ENCODE assay signal across 1 cellular context in genomic region chr17:81258292-81258691, GRCh38.
TF ChIP-seq lines count a peak whose summit lies in the region.

No MANE protein-coding gene starts in this region.

TF ChIP-seq in K562, 482 proteins besides CTCF, POLR2A, EP300 and RAD21:
- TF ChIP-seq SRSF9 (IDR thresholded peaks at IDR 0.05; ENCODE audit: borderline replicate concordance, low read depth, low read length) (no peak), SNIP1 (IDR thresholded peaks at IDR 0.05; ENCODE audit: low read depth) (no peak), MCM5 (IDR thresholded peaks at IDR 0.05; ENCODE audit: low read depth) (no peak), UBTF (IDR thresholded peaks at IDR 0.05; ENCODE audit: borderline replicate concordance in 1 of 2, low read depth in 2 of 2, low read length in 2 of 2) (no peak), ZNF592 (IDR thresholded peaks at IDR 0.05) (no peak), NCOA4 (IDR thresholded peaks at IDR 0.05; ENCODE audit: partially characterized antibody) (no peak), SMAD4 (CRISPR knock-in tag; conservative IDR thresholded peaks at IDR 0.05) (no peak), NR2F6 (CRISPR knock-in tag; IDR thresholded peaks at IDR 0.05) (no peak), ZNF699 (CRISPR knock-in tag; IDR thresholded peaks at IDR 0.05; ENCODE audit: insufficient replicate concordance) (no peak), ZFP30 (CRISPR knock-in tag; IDR thresholded peaks at IDR 0.05; ENCODE audit: borderline replicate concordance) (no peak), USF2 (CRISPR knock-in tag; IDR thresholded peaks at IDR 0.05) (no peak), CBX8 (IDR thresholded peaks at IDR 0.05; ENCODE audit: borderline replicate concordance, extremely low read depth, low read depth, low read length, poor library complexity, severe bottlenecking) (no peak)
- TF ChIP-seq, protein P1, sequence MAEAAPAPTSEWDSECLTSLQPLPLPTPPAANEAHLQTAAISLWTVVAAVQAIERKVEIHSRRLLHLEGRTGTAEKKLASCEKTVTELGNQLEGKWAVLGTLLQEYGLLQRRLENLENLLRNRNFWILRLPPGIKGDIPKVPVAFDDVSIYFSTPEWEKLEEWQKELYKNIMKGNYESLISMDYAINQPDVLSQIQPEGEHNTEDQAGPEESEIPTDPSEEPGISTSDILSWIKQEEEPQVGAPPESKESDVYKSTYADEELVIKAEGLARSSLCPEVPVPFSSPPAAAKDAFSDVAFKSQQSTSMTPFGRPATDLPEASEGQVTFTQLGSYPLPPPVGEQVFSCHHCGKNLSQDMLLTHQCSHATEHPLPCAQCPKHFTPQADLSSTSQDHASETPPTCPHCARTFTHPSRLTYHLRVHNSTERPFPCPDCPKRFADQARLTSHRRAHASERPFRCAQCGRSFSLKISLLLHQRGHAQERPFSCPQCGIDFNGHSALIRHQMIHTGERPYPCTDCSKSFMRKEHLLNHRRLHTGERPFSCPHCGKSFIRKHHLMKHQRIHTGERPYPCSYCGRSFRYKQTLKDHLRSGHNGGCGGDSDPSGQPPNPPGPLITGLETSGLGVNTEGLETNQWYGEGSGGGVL (CRISPR knock-in tag; IDR thresholded peaks at IDR 0.05): no peak
- TF ChIP-seq, protein P2, sequence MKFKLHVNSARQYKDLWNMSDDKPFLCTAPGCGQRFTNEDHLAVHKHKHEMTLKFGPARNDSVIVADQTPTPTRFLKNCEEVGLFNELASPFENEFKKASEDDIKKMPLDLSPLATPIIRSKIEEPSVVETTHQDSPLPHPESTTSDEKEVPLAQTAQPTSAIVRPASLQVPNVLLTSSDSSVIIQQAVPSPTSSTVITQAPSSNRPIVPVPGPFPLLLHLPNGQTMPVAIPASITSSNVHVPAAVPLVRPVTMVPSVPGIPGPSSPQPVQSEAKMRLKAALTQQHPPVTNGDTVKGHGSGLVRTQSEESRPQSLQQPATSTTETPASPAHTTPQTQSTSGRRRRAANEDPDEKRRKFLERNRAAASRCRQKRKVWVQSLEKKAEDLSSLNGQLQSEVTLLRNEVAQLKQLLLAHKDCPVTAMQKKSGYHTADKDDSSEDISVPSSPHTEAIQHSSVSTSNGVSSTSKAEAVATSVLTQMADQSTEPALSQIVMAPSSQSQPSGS (CRISPR knock-in tag; IDR thresholded peaks at IDR 0.05): no peak
